1 cellular context compared by ENCODE assay signal in the genomic region with DNA sequence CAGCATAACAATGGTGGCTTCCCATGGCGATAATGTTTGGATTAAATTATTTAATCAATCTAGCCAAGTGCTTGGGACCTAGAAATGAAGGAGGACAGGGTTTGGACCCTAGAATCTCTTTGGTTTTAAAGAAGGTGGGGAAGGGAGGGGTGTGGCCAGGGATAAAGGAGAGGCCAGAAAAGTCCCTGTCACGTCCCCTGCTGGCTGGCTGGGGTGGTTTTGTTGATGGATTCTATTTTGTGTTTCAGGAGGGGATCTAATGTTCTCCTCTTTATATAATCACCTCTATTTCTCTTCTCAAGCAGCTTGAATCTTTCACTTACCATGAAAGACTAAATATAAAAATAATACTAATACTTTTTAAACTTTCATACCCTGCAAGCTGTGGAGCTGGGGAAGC.
TF ChIP-seq lines count a peak whose summit lies in the region.

No MANE protein-coding gene starts in this region.

TF ChIP-seq in GM23338, 12 proteins besides CTCF, POLR2A, EP300 and RAD21 (continued from another document):
- TF ChIP-seq ZNF114 (CRISPR knock-in tag; IDR thresholded peaks at IDR 0.05) (no peak), JUNB (IDR thresholded peaks at IDR 0.05; ENCODE audit: unreplicated experiment) (no peak), STAT1 (IDR thresholded peaks at IDR 0.05; ENCODE audit: unreplicated experiment) (no peak), EZH2phosphoT487 (IDR thresholded peaks at IDR 0.05; ENCODE audit: unreplicated experiment) (no peak), NANOG (IDR thresholded peaks at IDR 0.05; ENCODE audit: borderline replicate concordance) (no peak), ZNF331 (CRISPR knock-in tag; IDR thresholded peaks at IDR 0.05; ENCODE audit: low read depth) (no peak), EZH2 (IDR thresholded peaks at IDR 0.05; ENCODE audit: low read depth, unreplicated experiment) (no peak), CREB1 (CRISPR knock-in tag; IDR thresholded peaks at IDR 0.05; ENCODE audit: low read depth) (no peak), POLR2AphosphoS5 (IDR thresholded peaks at IDR 0.05; ENCODE audit: low read depth) (no peak)
- TF ChIP-seq, protein P1, sequence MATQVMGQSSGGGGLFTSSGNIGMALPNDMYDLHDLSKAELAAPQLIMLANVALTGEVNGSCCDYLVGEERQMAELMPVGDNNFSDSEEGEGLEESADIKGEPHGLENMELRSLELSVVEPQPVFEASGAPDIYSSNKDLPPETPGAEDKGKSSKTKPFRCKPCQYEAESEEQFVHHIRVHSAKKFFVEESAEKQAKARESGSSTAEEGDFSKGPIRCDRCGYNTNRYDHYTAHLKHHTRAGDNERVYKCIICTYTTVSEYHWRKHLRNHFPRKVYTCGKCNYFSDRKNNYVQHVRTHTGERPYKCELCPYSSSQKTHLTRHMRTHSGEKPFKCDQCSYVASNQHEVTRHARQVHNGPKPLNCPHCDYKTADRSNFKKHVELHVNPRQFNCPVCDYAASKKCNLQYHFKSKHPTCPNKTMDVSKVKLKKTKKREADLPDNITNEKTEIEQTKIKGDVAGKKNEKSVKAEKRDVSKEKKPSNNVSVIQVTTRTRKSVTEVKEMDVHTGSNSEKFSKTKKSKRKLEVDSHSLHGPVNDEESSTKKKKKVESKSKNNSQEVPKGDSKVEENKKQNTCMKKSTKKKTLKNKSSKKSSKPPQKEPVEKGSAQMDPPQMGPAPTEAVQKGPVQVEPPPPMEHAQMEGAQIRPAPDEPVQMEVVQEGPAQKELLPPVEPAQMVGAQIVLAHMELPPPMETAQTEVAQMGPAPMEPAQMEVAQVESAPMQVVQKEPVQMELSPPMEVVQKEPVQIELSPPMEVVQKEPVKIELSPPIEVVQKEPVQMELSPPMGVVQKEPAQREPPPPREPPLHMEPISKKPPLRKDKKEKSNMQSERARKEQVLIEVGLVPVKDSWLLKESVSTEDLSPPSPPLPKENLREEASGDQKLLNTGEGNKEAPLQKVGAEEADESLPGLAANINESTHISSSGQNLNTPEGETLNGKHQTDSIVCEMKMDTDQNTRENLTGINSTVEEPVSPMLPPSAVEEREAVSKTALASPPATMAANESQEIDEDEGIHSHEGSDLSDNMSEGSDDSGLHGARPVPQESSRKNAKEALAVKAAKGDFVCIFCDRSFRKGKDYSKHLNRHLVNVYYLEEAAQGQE (IDR thresholded peaks at IDR 0.05; ENCODE audit: unreplicated experiment), result no peak
- TF ChIP-seq, protein P2, sequence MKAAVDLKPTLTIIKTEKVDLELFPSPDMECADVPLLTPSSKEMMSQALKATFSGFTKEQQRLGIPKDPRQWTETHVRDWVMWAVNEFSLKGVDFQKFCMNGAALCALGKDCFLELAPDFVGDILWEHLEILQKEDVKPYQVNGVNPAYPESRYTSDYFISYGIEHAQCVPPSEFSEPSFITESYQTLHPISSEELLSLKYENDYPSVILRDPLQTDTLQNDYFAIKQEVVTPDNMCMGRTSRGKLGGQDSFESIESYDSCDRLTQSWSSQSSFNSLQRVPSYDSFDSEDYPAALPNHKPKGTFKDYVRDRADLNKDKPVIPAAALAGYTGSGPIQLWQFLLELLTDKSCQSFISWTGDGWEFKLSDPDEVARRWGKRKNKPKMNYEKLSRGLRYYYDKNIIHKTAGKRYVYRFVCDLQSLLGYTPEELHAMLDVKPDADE (IDR thresholded peaks at IDR 0.05), result no peak
